Comparison of ENCODE assay signal across 27 cellular contexts in genomic region chr2:207887570-207887969, GRCh38.
"Had no signal": no experiment of that assay in that cellular context is flagged by ENCODE, and none has a peak within 500 bp of the region (broad histone marks: within the 10 kb centered on the region; RNA-seq: fewer than 3 reads in every experiment).

No MANE protein-coding gene starts in this region.

- H3K36me3 ChIP-seq: gastrocnemius medialis, neural progenitor cell, sigmoid colon, spleen, thoracic aorta, tibial nerve, upper lobe of left lung had no signal

- DNase-seq: dorsolateral prefrontal cortex; effector CD4-positive, alpha-beta T cell; foreskin fibroblast; gastrocnemius medialis; head of caudate nucleus; hippocampal formation; left colon; mesenchymal stem cell; mucosa of descending colon; naive thymus-derived CD4-positive, alpha-beta T cell; sigmoid colon; spleen; stimulated activated CD4-positive, alpha-beta T cell treated with anti-CD3 and anti-CD28 coated beads, Interleukin-2, amount 100 ng/mL, for 48 hours; stimulated activated naive B cell treated with anti-CD40 and anti-IgM and Interleukin-4, amounts not matched to agents 10 μg/mL and 1 μg/mL and 100 μg/mL, for 72 hours; upper lobe of left lung had no signal

- FAIRE-seq: colon, urothelium cell line had no signal

- H3K9me3 ChIP-seq: gastrocnemius medialis, mucosa of descending colon, sigmoid colon, spleen, thoracic aorta, tibial nerve, upper lobe of left lung had no signal

- H3K27me3 ChIP-seq: dorsolateral prefrontal cortex, gastrocnemius medialis, neural progenitor cell, sigmoid colon, spleen, tibial nerve, upper lobe of left lung had no signal

- ATAC-seq: left colon; mucosa of descending colon; naive thymus-derived CD4-positive, alpha-beta T cell; stimulated activated naive B cell treated with anti-CD40 and anti-IgM and Interleukin-4, amounts not matched to agents 10 μg/mL and 1 μg/mL and 100 μg/mL, for 72 hours had no signal

- H2AFZ ChIP-seq: neural progenitor cell, parathyroid adenoma had no signal

- H3K9ac ChIP-seq: neural progenitor cell, parathyroid adenoma had no signal

- H3K27me3 Mint-ChIP-seq: naive thymus-derived CD4-positive, alpha-beta T cell; progenitor cell of endocrine pancreas; stimulated activated naive B cell treated with anti-CD40 and anti-IgM and Interleukin-4, amounts not matched to agents 10 μg/mL and 1 μg/mL and 100 μg/mL, for 72 hours; stimulated activated naive CD8-positive, alpha-beta T cell treated with anti-CD3 and anti-CD28 coated beads, Interleukin-15, Interleukin-2, amounts not matched to agents 100 ng/mL and 50 ng/mL, for 24 hours had no signal

- H3K27ac ChIP-seq: gastrocnemius medialis, neural progenitor cell, parathyroid adenoma, sigmoid colon, skin epidermis, thoracic aorta, tibial nerve, upper lobe of left lung had no signal

- H3K4me3 Mint-ChIP-seq: mesothelial cell of epicardium; naive thymus-derived CD4-positive, alpha-beta T cell; nephron; neural progenitor cell; stimulated activated naive B cell treated with anti-CD40 and anti-IgM and Interleukin-4, amounts not matched to agents 10 μg/mL and 1 μg/mL and 100 μg/mL, for 72 hours; stimulated activated naive CD8-positive, alpha-beta T cell treated with anti-CD3 and anti-CD28 coated beads, Interleukin-15, Interleukin-2, amounts not matched to agents 100 ng/mL and 50 ng/mL, for 24 hours had no signal

- H3K4me3 ChIP-seq: dorsolateral prefrontal cortex, gastrocnemius medialis, lung, mucosa of descending colon, neural progenitor cell, sigmoid colon, skin epidermis, spleen, thoracic aorta, tibial nerve, upper lobe of left lung had no signal

- H3K79me2 ChIP-seq: parathyroid adenoma had no signal

- H3K36me3 Mint-ChIP-seq: mesothelial cell of epicardium; neural progenitor cell; stimulated activated naive B cell treated with anti-CD40 and anti-IgM and Interleukin-4, amounts not matched to agents 10 μg/mL and 1 μg/mL and 100 μg/mL, for 72 hours had no signal

- H3K4me2 ChIP-seq: neural progenitor cell had no signal

- H3K4me1 ChIP-seq: parathyroid adenoma, upper lobe of left lung had no signal

- H3K9me3 Mint-ChIP-seq: mesothelial cell of epicardium; nephron; neural progenitor cell; stimulated activated naive B cell treated with anti-CD40 and anti-IgM and Interleukin-4, amounts not matched to agents 10 μg/mL and 1 μg/mL and 100 μg/mL, for 72 hours; stimulated activated naive CD8-positive, alpha-beta T cell treated with anti-CD3 and anti-CD28 coated beads, Interleukin-15, Interleukin-2, amounts not matched to agents 100 ng/mL and 50 ng/mL, for 24 hours had no signal

- H3K27ac Mint-ChIP-seq: mesothelial cell of epicardium; neural progenitor cell; progenitor cell of endocrine pancreas; stimulated activated naive B cell treated with anti-CD40 and anti-IgM and Interleukin-4, amounts not matched to agents 10 μg/mL and 1 μg/mL and 100 μg/mL, for 72 hours; stimulated activated naive CD8-positive, alpha-beta T cell treated with anti-CD3 and anti-CD28 coated beads, Interleukin-15, Interleukin-2, amounts not matched to agents 100 ng/mL and 50 ng/mL, for 24 hours had no signal
